In the genomic region with DNA sequence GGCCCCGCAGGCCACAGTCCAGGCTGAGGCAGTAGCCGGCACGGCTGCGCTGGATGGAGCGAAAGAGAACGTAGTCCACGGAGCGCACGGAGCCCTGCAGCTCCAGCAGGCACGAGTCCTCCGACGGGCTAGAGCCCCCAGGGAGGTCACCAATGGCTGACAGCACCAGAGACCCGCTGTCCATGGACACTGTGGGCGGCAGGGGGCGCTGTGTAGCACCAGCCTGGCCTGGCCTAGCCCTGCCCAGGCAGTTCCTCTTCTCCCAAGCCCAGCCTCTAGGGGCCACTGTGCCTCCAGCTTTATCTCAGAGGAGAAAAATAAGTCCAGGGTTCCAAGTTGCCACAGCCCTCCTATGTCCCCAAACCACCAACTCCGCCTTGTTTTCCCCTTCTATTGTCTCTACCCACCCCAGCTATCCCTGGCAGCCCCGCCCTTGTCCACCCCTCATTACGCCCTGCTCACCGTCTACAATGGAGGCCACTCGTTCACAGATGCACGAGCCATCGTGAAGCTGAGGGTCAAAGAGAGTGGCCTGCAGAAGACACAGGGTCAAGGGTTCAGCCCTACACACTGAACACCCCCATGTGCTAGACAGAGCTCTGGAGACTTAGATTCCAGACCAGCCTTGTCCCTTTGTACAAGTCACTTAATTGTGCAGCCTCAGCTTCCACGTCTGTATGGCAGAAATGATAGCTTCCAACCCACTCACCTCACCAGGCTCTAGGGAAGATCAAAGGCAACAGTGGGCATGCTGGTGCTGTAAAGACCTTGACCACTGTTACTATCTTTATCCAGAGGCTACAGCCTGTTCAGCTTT, we compare ENCODE assay signal across 8 cellular contexts.
DNase-seq lines count a peak whose midpoint lies in the region; ATAC-seq and TF ChIP-seq lines count a peak whose summit lies in the region.

No MANE protein-coding gene starts in this region.

- TF ChIP-seq CTCF in OCI-LY3 (IDR thresholded peaks at IDR 0.05; ENCODE audit: low read depth, low read length): peak; percentile 100
- peak; percentile 99 for TF ChIP-seq CTCF in epithelial cell of esophagus (IDR thresholded peaks at IDR 0.05; ENCODE audit: insufficient read depth, low read depth, low read length, missing control alignments)

- peaks cover 20% of the 10 kb centered on the region for H3K4me1 ChIP-seq in OCI-LY3 (ENCODE audit: low read length)
- H3K4me1 ChIP-seq in mucosa of rectum (ENCODE audit: control insufficient read depth in 2 of 2, insufficient read depth in 2 of 2, low read length in 2 of 2): peaks cover 10 to 20% of the 10 kb centered on the region in 2 donors

- H2AFZ ChIP-seq in OCI-LY3 (ENCODE audit: low read depth, low read length): peak overlapping the region; percentile 58; the same call in 1 of the 2 replicates

- DNase-seq in DMS 273 treated with DMSO at 0.1 percent for 48 hours (lab: John Stamatoyannopoulos, UW): peak; percentile 77
- peak; percentile 99 for DNase-seq in HuH-7.5 (ENCODE audit: low spot score)
- DNase-seq in activated T-cell treated with anti-CD3 and anti-CD28 coated beads for 1 hour (ENCODE audit: low read depth): peak; percentile 97
- peak; percentile 90 for DNase-seq in epithelial cell of esophagus (ENCODE audit: low read depth)
- DNase-seq in stimulated activated CD8-positive, alpha-beta memory T cell treated with anti-CD3 and anti-CD28 coated beads, Interleukin-4, amount 100 ng/mL, for 48 hours: peak; percentile 99

- no peaks in the 10 kb centered on the region for H3K27me3 ChIP-seq in OCI-LY3 (ENCODE audit: low read depth, low read length)
- H3K27me3 ChIP-seq in mucosa of rectum (ENCODE audit: control insufficient read depth in 2 of 2, insufficient read depth in 2 of 2, low read length in 2 of 2): no peaks in the 10 kb centered on the region

- peak overlapping the region; percentile 95 for H3K4me2 ChIP-seq in OCI-LY3 (ENCODE audit: low read length)

- no peaks in the 10 kb centered on the region for H4K20me1 ChIP-seq in OCI-LY3 (ENCODE audit: insufficient read depth, low read length)

- H3K9me3 ChIP-seq in OCI-LY3 (ENCODE audit: insufficient read depth, low read length) (no peaks in the 10 kb centered on the region), mucosa of rectum (ENCODE audit: control insufficient read depth in 2 of 2, low read length in 2 of 2) (no peaks in the 10 kb centered on the region)

- peak overlapping the region; percentile 70 for H3K9ac ChIP-seq in OCI-LY3 (ENCODE audit: low read length)
- H3K9ac ChIP-seq in mucosa of rectum (ENCODE audit: low read depth in 1 of 2, low read length in 2 of 2): peak overlapping the region; percentile 65 to 66

- H3K36me3 ChIP-seq in OCI-LY3 (replicated peaks; ENCODE audit: low read depth, low read length) (peaks cover 16% of the 10 kb centered on the region), mucosa of rectum (ENCODE audit: control insufficient read depth in 2 of 2, insufficient read depth in 2 of 2, low read length in 2 of 2) (no peaks in the 10 kb centered on the region)

- H3K79me2 ChIP-seq in OCI-LY3 (ENCODE audit: low read length): peaks cover 5% of the 10 kb centered on the region; the same call in 1 of the 2 replicates

- H3K4me3 ChIP-seq in OCI-LY3 (ENCODE audit: low read length) (peak overlapping the region; percentile 77), epithelial cell of esophagus (ENCODE audit: low read length) (peak overlapping the region; percentile 16), mucosa of rectum (ENCODE audit: low read length in 2 of 2) (peak overlapping the region; percentile 25 to 67)

- H3K27ac ChIP-seq in OCI-LY3 (ENCODE audit: low read length): peak overlapping the region; percentile 0; the same call in 1 of the 2 replicates
- peak overlapping the region in 1 of 2 donors; percentile 38 for H3K27ac ChIP-seq in mucosa of rectum (ENCODE audit: low read depth in 2 of 2, low read length in 2 of 2)

- peak; percentile 83 for ATAC-seq in GM21423 (IDR thresholded peaks at IDR 0.05; ENCODE audit: unreplicated experiment)

Comparison
In these comparisons a context has a peak if more than half of its experiments do, and no peak if none do; other contexts are left out.
1. H3K4me3 ChIP-seq: peak in every context shown above with its lines; median percentile 77 in OCI-LY3; 46 in mucosa of rectum; 16 in epithelial cell of esophagus.